Comparison of ENCODE assay signal across 23 cellular contexts in genomic region chr14:69891422-69891821, GRCh38. TPM values are rescaled to one million over a fixed set of nuclear protein-coding genes. Genes with fewer than 3 reads are reported as not detected.
DNase-seq lines count a peak whose midpoint lies in the region; ATAC-seq and TF ChIP-seq lines count a peak whose summit lies in the region.
"Had no signal": no experiment of that assay in that cellular context is flagged by ENCODE, and none has a peak within 500 bp of the region (broad histone marks: within the 10 kb centered on the region; RNA-seq: fewer than 3 reads in every experiment).

No MANE protein-coding gene starts in this region.

- no peak overlapping the region for H3K27ac Mint-ChIP-seq in WTC11
- H3K27ac Mint-ChIP-seq: CD8-positive, alpha-beta memory T cell had no signal

- no peak overlapping the region for H4K8ac ChIP-seq in mesendoderm (ENCODE audit: low read depth, low read length)

- H3K36me3 ChIP-seq in mesendoderm (ENCODE audit: control insufficient read depth, insufficient read depth, low read length): no peaks in the 10 kb centered on the region
- no peaks in the 10 kb centered on the region for H3K36me3 ChIP-seq in vagina
- H3K36me3 ChIP-seq: MG63, SJSA1 had no signal

- no peak overlapping the region for H3K18ac ChIP-seq in mesendoderm (ENCODE audit: low read length)

- TF ChIP-seq CTCF in WTC11 (IDR thresholded peaks at IDR 0.05) (no peak), vagina (IDR thresholded peaks at IDR 0.05) (no peak)

- WGBS in mesendoderm (ENCODE audit: extremely low coverage, insufficient coverage, low lambda C conversion rate): no CpG with 5 or more reads among the region's 8 CpGs

- H3K27ac ChIP-seq in mesendoderm (ENCODE audit: low read depth, low read length) (no peak overlapping the region), vagina (no peak overlapping the region)
- H3K27ac ChIP-seq: C4-2B, SJSA1 had no signal

- H3K27me3 ChIP-seq in mesendoderm (ENCODE audit: insufficient read depth, low read length, poor library complexity) (no peaks in the 10 kb centered on the region), vagina (no peaks in the 10 kb centered on the region)
- H3K27me3 ChIP-seq: MG63, SJSA1 had no signal

- no peak overlapping the region for H3K4ac ChIP-seq in mesendoderm (ENCODE audit: low read depth, low read length)

- POLR2A ChIA-PET in WTC11 (lab: Charles Lee): no interaction called here

- H3K4me1 ChIP-seq in mesendoderm (ENCODE audit: control insufficient read depth, low read depth, low read length) (no peaks in the 10 kb centered on the region), vagina (no peaks in the 10 kb centered on the region)

- H3K36me3 Mint-ChIP-seq in WTC11: no peaks in the 10 kb centered on the region; the same call in 1 of the 2 replicates
- H3K36me3 Mint-ChIP-seq: CD8-positive, alpha-beta memory T cell had no signal

- H3K4me2 ChIP-seq in mesendoderm (ENCODE audit: low read length): no peak overlapping the region

- no peak overlapping the region for H4K5ac ChIP-seq in mesendoderm (ENCODE audit: low read length)

- 0 out of 2 replicates have a peak, but pooled peaks cover 6% of the 10 kb centered on the region for H3K27me3 Mint-ChIP-seq in WTC11 (ENCODE audit: low read depth)

- H2BK5ac ChIP-seq in mesendoderm (ENCODE audit: low read length): no peak overlapping the region

- H3K9ac ChIP-seq in mesendoderm (ENCODE audit: low read length): no peak overlapping the region

- H3K9me3 ChIP-seq in vagina: no peaks in the 10 kb centered on the region
- H3K9me3 ChIP-seq: MG63, SJSA1 had no signal

- peaks cover 14% of the 10 kb centered on the region for H3K9me3 Mint-ChIP-seq in WTC11

- ATAC-seq in WTC11: peak; percentile 95
- ATAC-seq in HG03135 (IDR thresholded peaks at IDR 0.05; ENCODE audit: unreplicated experiment): no peak
- ATAC-seq: HCT116, K562, Right ventricle myocardium inferior had no signal

- no peak overlapping the region for H3K56ac ChIP-seq in mesendoderm (ENCODE audit: low read length)

- CTCF ChIA-PET in WTC11 (lab: Charles Lee): interaction anchor here (1.0 kb wide), 1 partner anchor 136 kb away, joined by 3 read pairs; no protein-coding TSS in a partner anchor

- no peaks in the 10 kb centered on the region for H3K79me1 ChIP-seq in mesendoderm (ENCODE audit: low read length)

- H3K4me1 Mint-ChIP-seq in WTC11: peaks cover 3% of the 10 kb centered on the region
- H3K4me1 Mint-ChIP-seq: CD8-positive, alpha-beta memory T cell had no signal

- H2BK15ac ChIP-seq in mesendoderm (replicated peaks; ENCODE audit: low read depth): no peak overlapping the region

- no peak overlapping the region for H2BK120ac ChIP-seq in mesendoderm (ENCODE audit: low read depth, low read length)

- no peak overlapping the region for H3K4me3 Mint-ChIP-seq in WTC11
- H3K4me3 Mint-ChIP-seq: CD8-positive, alpha-beta memory T cell had no signal

- intact Hi-C loops in vagina (cut with DNase I): no loop called here

- TF ChIP-seq POLR2A in vagina (IDR thresholded peaks at IDR 0.05): no peak

- H3K4me3 ChIP-seq in mesendoderm (ENCODE audit: low read length) (no peak overlapping the region), vagina (no peak overlapping the region)
- H3K4me3 ChIP-seq: K562, MG63, SJSA1 had no signal

- no peak overlapping the region for H3K23ac ChIP-seq in mesendoderm (ENCODE audit: low read length)

- H2AK5ac ChIP-seq in mesendoderm (ENCODE audit: low read length): no peak overlapping the region

- H3K79me2 ChIP-seq in mesendoderm (ENCODE audit: control insufficient read depth, insufficient read depth, low read length): no peaks in the 10 kb centered on the region

- DNase-seq in NCI-H82 (lab: John Stamatoyannopoulos, UW) (peak; percentile 36), NCI-H82 treated with DMSO at 0.1 percent for 48 hours (lab: John Stamatoyannopoulos, UW; ENCODE audit: unreplicated experiment) (no peak), WTC11 (ENCODE audit: low spot score) (peak; percentile 32), mesendoderm (peak; percentile 27), vagina (ENCODE audit: extremely low spot score in 2 of 2) (peak; percentile 49 to 52), GF-D8 (lab: John Stamatoyannopoulos, UW) (no peak), OCI-M2 (lab: John Stamatoyannopoulos, UW; ENCODE audit: unreplicated experiment) (no peak)
- DNase-seq: AML-193; Calu3; CD8-positive, alpha-beta memory T cell; MG63; NCI-H1417; NCI-H1694 treated with DMSO at 0.1 percent for 48 hours; NCI-H2081 treated with DMSO at 0.1 percent for 48 hours; NCI-H774; OCI-M1 had no signal

TF ChIP-seq in WTC11, 78 proteins besides CTCF, POLR2A, EP300 and RAD21:
- no peak for TF ChIP-seq GABPB1 (CRISPR knock-in tag; IDR thresholded peaks at IDR 0.05)
- no peak for TF ChIP-seq ATF6 (CRISPR knock-in tag; IDR thresholded peaks at IDR 0.05)
- TF ChIP-seq JUN (CRISPR knock-in tag; IDR thresholded peaks at IDR 0.05): no peak
- no peak for TF ChIP-seq PREB (CRISPR knock-in tag; IDR thresholded peaks at IDR 0.05; ENCODE audit: borderline replicate concordance)
- no peak for TF ChIP-seq MXD4 (CRISPR knock-in tag; IDR thresholded peaks at IDR 0.05; ENCODE audit: borderline replicate concordance)
- TF ChIP-seq ZNF138 (CRISPR knock-in tag; conservative IDR thresholded peaks at IDR 0.05): no peak
- no peak for TF ChIP-seq IRF2 (CRISPR knock-in tag; IDR thresholded peaks at IDR 0.05; ENCODE audit: borderline replicate concordance, low read depth)

RNA-seq across cellular contexts. Expression of gene SMOC1, which starts 12.2 kb away (rescaled TPM):
- 0.76 to 1.1 TPM (median 1.0 TPM) in 3 replicates for total RNA-seq in WTC11 (2021)
- polyA plus RNA-seq in mesendoderm (2013, experiment 1 of 2): 0.17 TPM
- polyA plus RNA-seq in mesendoderm (2013, experiment 2 of 2): 0.17 TPM
- total RNA-seq in vagina: 9.8 TPM
- total RNA-seq: A172; CD8-positive, alpha-beta memory T cell; SJSA1 had no signal
- polyA plus RNA-seq: CD8-positive, alpha-beta memory T cell; K562 had no signal

Comparison
In these comparisons a context has a peak if more than half of its experiments do, and no peak if none do; other contexts are left out.
1. DNase-seq: peak in NCI-H82 (single experiment), WTC11 (single experiment), mesendoderm (single experiment) and vagina (2 of 2); none in NCI-H82 treated with DMSO at 0.1 percent for 48 hours (single experiment), GF-D8 (single experiment) and OCI-M2 (single experiment).